Comparison of ENCODE assay signal across 8 cellular contexts in the genomic region with DNA sequence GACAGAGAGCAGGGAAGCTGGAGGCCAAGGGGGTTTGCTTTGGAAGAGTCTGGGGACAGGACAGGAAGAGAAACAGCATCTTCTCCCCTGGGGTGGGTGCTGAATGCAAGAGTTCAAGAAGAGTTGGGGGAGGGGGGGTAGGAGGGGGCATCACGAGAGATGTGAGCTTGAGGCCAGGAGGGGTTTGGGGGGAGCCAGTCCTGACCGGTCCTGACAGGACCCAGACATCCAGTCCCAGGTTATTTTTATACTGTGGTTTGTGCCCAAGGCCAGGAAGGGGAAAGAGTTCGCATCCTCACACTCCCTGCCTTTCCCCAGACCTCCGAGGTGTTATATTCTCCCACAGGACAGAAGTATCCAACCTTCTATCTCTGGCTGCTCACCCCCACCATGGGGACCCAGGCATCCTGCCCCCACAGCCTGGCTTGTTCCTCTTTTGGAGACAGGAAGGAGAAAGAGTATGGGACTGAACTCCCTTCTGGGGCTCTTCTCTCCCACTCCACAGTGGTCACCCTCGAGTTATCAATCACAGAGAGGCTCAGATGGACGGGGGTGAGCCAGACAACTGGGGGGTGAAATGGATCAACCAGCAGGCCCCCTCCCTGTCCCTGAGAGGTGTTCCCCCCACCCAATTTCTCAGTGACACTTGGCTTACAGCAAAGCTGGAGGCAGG. TPM values are rescaled to one million over a fixed set of nuclear protein-coding genes. Genes with fewer than 3 reads are reported as not detected.
A peak's percentile ranks its signal among the peaks of the same experiment; 100 is the strongest.
DNase-seq lines count a peak whose midpoint lies in the region; ATAC-seq and TF ChIP-seq lines count a peak whose summit lies in the region.

No MANE protein-coding gene starts in this region.

- in situ Hi-C loops in GM23248 (cut with MboI) = loop anchor here (10.0 kb wide), 1 partner anchor 219 kb away; the partner anchor contains the start of gene GIGYF1

- H2AFZ ChIP-seq in GM23248 = no peak overlapping the region

- peak overlapping the region; percentile 89 for H3K27ac Mint-ChIP-seq in stimulated activated effector memory CD8-positive, alpha-beta T cell treated with anti-CD3 and anti-CD28 coated beads, Interleukin-12 subunit alpha, Interleukin-12 subunit beta, amount 100 ng/mL, for 72 hours

- peaks cover 53% of the 10 kb centered on the region for H3K79me2 ChIP-seq in GM23248 (ENCODE audit: insufficient read depth)

- H3K4me1 ChIP-seq in GM23248 (ENCODE audit: insufficient read depth) = peaks cover 11% of the 10 kb centered on the region; the same call in 1 of the 2 replicates

- TF ChIP-seq CTCF in VCaP (conservative IDR thresholded peaks at IDR 0.05) (no peak), foreskin fibroblast (IDR thresholded peaks at IDR 0.05; ENCODE audit: low read depth, low read length) (no peak)

- H3K9me3 Mint-ChIP-seq in stimulated activated effector memory CD8-positive, alpha-beta T cell treated with anti-CD3 and anti-CD28 coated beads, Interleukin-12 subunit alpha, Interleukin-12 subunit beta, amount 100 ng/mL, for 72 hours = no peaks in the 10 kb centered on the region

- H3K4me2 ChIP-seq in GM23248 (ENCODE audit: unreplicated experiment) = peak overlapping the region; percentile 89

- peaks cover 8% of the 10 kb centered on the region; the same call in 1 of the 2 replicates for H3F3A ChIP-seq in GM23248 (ENCODE audit: insufficient read depth)

- H3K9me2 ChIP-seq in GM23248 (ENCODE audit: insufficient read depth) = no peaks in the 10 kb centered on the region

- 37 to 41% methylated on average over 4 to 6 of the region's 6 CpGs for WGBS in GM23248 (ENCODE audit: low coverage in 1 of 2, low lambda C conversion rate in 2 of 2, missing lambda C conversion rate in 2 of 2), 2 experiments

- no peaks in the 10 kb centered on the region for H4K20me1 ChIP-seq in GM23248 (ENCODE audit: insufficient read depth)

- H3K4me3 Mint-ChIP-seq in stimulated activated effector memory CD8-positive, alpha-beta T cell treated with anti-CD3 and anti-CD28 coated beads, Interleukin-12 subunit alpha, Interleukin-12 subunit beta, amount 100 ng/mL, for 72 hours = peak overlapping the region; percentile 99

- peak overlapping the region; percentile 90 for H3K9ac ChIP-seq in GM23248

- no peak for ATAC-seq in stimulated activated effector memory CD8-positive, alpha-beta T cell treated with anti-CD3 and anti-CD28 coated beads, Interleukin-12 subunit alpha, Interleukin-12 subunit beta, amount 100 ng/mL, for 72 hours
- ATAC-seq in GM19455 (IDR thresholded peaks at IDR 0.05; ENCODE audit: unreplicated experiment) = no peak

- H3K36me3 ChIP-seq in GM23248 (ENCODE audit: low read depth) = no peaks in the 10 kb centered on the region; the same call in 1 of the 2 replicates

- H3K36me3 Mint-ChIP-seq in stimulated activated effector memory CD8-positive, alpha-beta T cell treated with anti-CD3 and anti-CD28 coated beads, Interleukin-12 subunit alpha, Interleukin-12 subunit beta, amount 100 ng/mL, for 72 hours = peaks cover 79% of the 10 kb centered on the region

- peaks cover 48% of the 10 kb centered on the region for H3K4me1 Mint-ChIP-seq in stimulated activated effector memory CD8-positive, alpha-beta T cell treated with anti-CD3 and anti-CD28 coated beads, Interleukin-12 subunit alpha, Interleukin-12 subunit beta, amount 100 ng/mL, for 72 hours

- H3K27me3 ChIP-seq in GM23248 (replicated peaks; ENCODE audit: insufficient read depth) = no peaks in the 10 kb centered on the region

- H3K27ac ChIP-seq in GM23248 (no peak overlapping the region), VCaP (peak overlapping the region; percentile 97; the same call in 1 of the 2 replicates)

- H3K9me3 ChIP-seq in GM23248 (ENCODE audit: low read depth) = no peaks in the 10 kb centered on the region

- H3K4me3 ChIP-seq in GM23248 = peak overlapping the region; percentile 93
- peak overlapping the region; percentile 93 to 96 for H3K4me3 ChIP-seq in foreskin fibroblast (ENCODE audit: low read depth in 1 of 2, low read length in 2 of 2)

- DNase-seq in GM23248 (peak; percentile 10), foreskin fibroblast (no peak), DMS79 treated with DMSO at 0.1 percent for 48 hours (lab: John Stamatoyannopoulos, UW) (no peak), GM19240 (ENCODE audit: insufficient read length, low spot score) (no peak), amniotic stem cell (lab: John Stamatoyannopoulos, UW) (no peak)
- DNase-seq in stimulated activated effector memory CD8-positive, alpha-beta T cell treated with anti-CD3 and anti-CD28 coated beads, Interleukin-12 subunit alpha, Interleukin-12 subunit beta, amount 100 ng/mL, for 72 hours (ENCODE audit: low spot score in 2 of 2) = no peak

RNA-seq across cellular contexts. Expression of gene TSC22D4, which starts 2.8 kb away (rescaled TPM):
- 18.6 and 30.7 TPM in 2 replicates for total RNA-seq in GM23248 (2014; rRNA removed; shearing (Covaris generic))
- 19.1 and 20.7 TPM in 2 replicates for polyA plus RNA-seq in GM23248 (2016; fragmentation: Nextera tagmentation; extraction: Ambion mirVana)

RNA-seq across cellular contexts. Expression of gene NYAP1, which starts 7.5 kb away (rescaled TPM):
- not detected in 2 replicates for total RNA-seq in GM23248 (2014; rRNA removed; shearing (Covaris generic))
- not detected in 2 replicates for polyA plus RNA-seq in GM23248 (2016; fragmentation: Nextera tagmentation; extraction: Ambion mirVana)

RNA-seq across cellular contexts. Expression of gene SPACDR, which starts 12.2 kb away (rescaled TPM):
- not detected in 2 replicates for total RNA-seq in GM23248 (2014; rRNA removed; shearing (Covaris generic))
- polyA plus RNA-seq in GM23248 (2016; fragmentation: Nextera tagmentation; extraction: Ambion mirVana) = 0.50 TPM in 1 of 2 replicates, not detected in the other

RNA-seq across cellular contexts. Expression of gene PPP1R35, which starts 39.9 kb away (rescaled TPM):
- total RNA-seq in GM23248 (2014; rRNA removed; shearing (Covaris generic)) = 11.9 and 15.8 TPM in 2 replicates
- polyA plus RNA-seq in GM23248 (2016; fragmentation: Nextera tagmentation; extraction: Ambion mirVana) = 15.7 and 20.0 TPM in 2 replicates

RNA-seq across cellular contexts. Expression of gene MEPCE, which starts 46.6 kb away (rescaled TPM):
- total RNA-seq in GM23248 (2014; rRNA removed; shearing (Covaris generic)) = 24.2 and 27.2 TPM in 2 replicates
- 7.7 and 8.0 TPM in 2 replicates for polyA plus RNA-seq in GM23248 (2016; fragmentation: Nextera tagmentation; extraction: Ambion mirVana)
